In the genomic region with DNA sequence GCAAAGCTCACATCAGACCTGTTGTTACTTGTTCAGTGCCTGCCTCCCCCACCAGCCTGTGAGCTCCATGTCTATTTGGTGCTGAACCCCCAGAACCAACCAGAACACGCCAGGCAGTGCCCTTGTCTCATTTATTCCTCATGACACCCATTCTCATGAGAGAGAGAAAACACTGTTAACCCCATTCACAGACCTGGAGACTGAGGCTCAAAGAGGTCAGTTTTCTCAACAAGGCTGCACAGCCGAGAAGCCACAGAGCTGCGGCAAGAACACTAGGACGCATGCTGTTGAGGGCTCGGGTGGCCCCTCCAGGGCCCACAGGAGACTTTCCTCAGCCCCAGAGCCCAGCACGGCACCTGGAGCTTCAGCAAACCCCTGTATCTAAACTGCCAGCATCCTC, we compare ENCODE assay signal across 20 cellular contexts. TPM values are rescaled to one million over a fixed set of nuclear protein-coding genes. Genes with fewer than 3 reads are reported as not detected.
"Had no signal": no experiment of that assay in that cellular context is flagged by ENCODE, and none has a peak within 500 bp of the region (broad histone marks: within the 10 kb centered on the region; RNA-seq: fewer than 3 reads in every experiment).

No MANE protein-coding gene starts in this region.

- FAIRE-seq: frontal cortex, islet of Langerhans, small intestine had no signal

- H3K36me3 ChIP-seq: ascending aorta, brain microvascular endothelial cell, left ventricle myocardium inferior, vagina had no signal

- ATAC-seq: activated CD8-positive, alpha-beta T cell treated with anti-CD3 and anti-CD28 coated beads, Interleukin-2, amount 10 ng/mL, durations not matched to agents 7 days and 5 days; mucosa of descending colon; sciatic nerve had no signal

- H3K27me3 ChIP-seq: ascending aorta, brain microvascular endothelial cell, dorsolateral prefrontal cortex, vagina had no signal

- H3K4me3 ChIP-seq: ascending aorta, coronary artery, dorsolateral prefrontal cortex, left ventricle myocardium inferior, mucosa of descending colon, vagina had no signal

- H3K4me1 ChIP-seq: ascending aorta, vagina had no signal

- DNase-seq: activated CD4-positive, CD25-positive, alpha-beta regulatory T cell; activated CD8-positive, alpha-beta memory T cell treated with anti-CD3 and anti-CD28 coated beads, Interleukin-2, amount 10 ng/mL, durations not matched to agents 7 days and 5 days; activated CD8-positive, alpha-beta T cell treated with anti-CD3 and anti-CD28 coated beads, Interleukin-2, amount 10 ng/mL, durations not matched to agents 7 days and 5 days; activated effector memory CD4-positive, alpha-beta T cell treated with Interleukin-2 at 50 U/mL for 16 hours; brain microvascular endothelial cell; dorsolateral prefrontal cortex; effector memory CD4-positive, alpha-beta T cell; glutamatergic neuron; left ventricle myocardium inferior; mucosa of descending colon; small intestine; stimulated activated CD4-positive, alpha-beta T cell treated with anti-CD3 and anti-CD28 coated beads, Interleukin-4, amount 100 ng/mL, for 24 hours; stimulated activated naive CD8-positive, alpha-beta T cell treated with anti-CD3 and anti-CD28 coated beads, Interleukin-15, amount 100 ng/mL, for 72 hours; substantia nigra had no signal

- H3K27ac ChIP-seq: ascending aorta, brain microvascular endothelial cell, coronary artery, left ventricle myocardium inferior, vagina had no signal

- H3K9me3 ChIP-seq: ascending aorta, left ventricle myocardium inferior, mucosa of descending colon, vagina had no signal

RNA-seq across cellular contexts. Expression of gene KCNN3, which starts 13.1 kb away (rescaled TPM):
- total RNA-seq: activated CD8-positive, alpha-beta T cell treated with anti-CD3 and anti-CD28 coated beads, Interleukin-2, amount 10 ng/mL, durations not matched to agents 7 days and 5 days had no signal
